ENCODE assay signal across 9 cellular contexts in genomic region chr1:47332779-47333577, GRCh38. TPM values are rescaled to one million over a fixed set of nuclear protein-coding genes. Genes with fewer than 3 reads are reported as not detected.
DNase-seq lines count a peak whose midpoint lies in the region; ATAC-seq, FAIRE-seq and TF ChIP-seq lines count a peak whose summit lies in the region.
"Had no signal": no experiment of that assay in that cellular context is flagged by ENCODE, and none has a peak within 500 bp of the region (broad histone marks: within the 10 kb centered on the region; RNA-seq: fewer than 3 reads in every experiment).

No MANE protein-coding gene starts in this region.

- H4K20me1 ChIP-seq in keratinocyte (ENCODE audit: control insufficient read depth, extremely low read depth, insufficient read depth, low read length) = no peaks in the 10 kb centered on the region

- H3K4me3 ChIP-seq in H7 (ENCODE audit: insufficient read depth, low read depth, low read length) (peak overlapping the region; percentile 97), ascending aorta (peak overlapping the region; percentile 93 to 100), keratinocyte (ENCODE audit: control insufficient read depth in 2 of 3, extremely low read depth in 1 of 3, insufficient read depth in 2 of 3, low read depth in 1 of 3, low read length in 3 of 3) (peak overlapping the region; percentile 79 to 92 (median 85))

- FAIRE-seq in keratinocyte (lab: Jason Lieb, UNC) = peak; percentile 79

- H3K27ac ChIP-seq in ascending aorta = peak overlapping the region; percentile 99 to 100
- H3K27ac ChIP-seq in keratinocyte (ENCODE audit: control insufficient read depth, insufficient read depth, low read length) = peak overlapping the region; percentile 71
- peak overlapping the region; percentile 95 for H3K27ac ChIP-seq in substantia nigra (ENCODE audit: low read depth, low read length, poor library complexity, severe bottlenecking)

- H3K79me2 ChIP-seq in keratinocyte (ENCODE audit: control insufficient read depth, insufficient read depth, low read length) = peaks cover 34% of the 10 kb centered on the region

- H3K9me1 ChIP-seq in keratinocyte (ENCODE audit: control insufficient read depth, extremely low read depth, insufficient read depth, low read length) = peaks cover 2% of the 10 kb centered on the region

- ATAC-seq in stimulated activated memory B cell treated with anti-CD40 and anti-IgM and Interleukin-4, amounts not matched to agents 10 μg/mL and 1 μg/mL and 100 μg/mL, for 72 hours = no peak

- no peak overlapping the region for H3K4me3 Mint-ChIP-seq in stimulated activated memory B cell treated with anti-CD40 and anti-IgM and Interleukin-4, amounts not matched to agents 10 μg/mL and 1 μg/mL and 100 μg/mL, for 72 hours

- H3K4me1 ChIP-seq in ascending aorta (peaks cover 14 to 19% of the 10 kb centered on the region in 2 donors), keratinocyte (ENCODE audit: control insufficient read depth, extremely low read depth, insufficient read depth, low read length) (peaks cover 12% of the 10 kb centered on the region)

- dilution Hi-C loops in keratinocyte (cut with MboI; ENCODE audit: extremely low pct_ligation_motif_present, low sequenced_read_pairs) = no loop called here

- H3K36me3 Mint-ChIP-seq in stimulated activated memory B cell treated with anti-CD40 and anti-IgM and Interleukin-4, amounts not matched to agents 10 μg/mL and 1 μg/mL and 100 μg/mL, for 72 hours = no peaks in the 10 kb centered on the region

- no peak for DNase-seq in H7
- no peak for DNase-seq in ascending aorta (ENCODE audit: low spot score in 2 of 2)
- no peak for DNase-seq in keratinocyte (ENCODE audit: low read depth, low spot score)
- peak in 2 of 49 donors; percentile 3 for DNase-seq in substantia nigra (lab: John Stamatoyannopoulos, UW)
- no peak for DNase-seq in globus pallidus (ENCODE audit: low spot score)
- no peak for DNase-seq in stimulated activated CD4-positive, alpha-beta T cell treated with anti-CD3 and anti-CD28 coated beads, Interleukin-12 subunit alpha, Interleukin-12 subunit beta, amount 100 ng/mL, for 4 hours
- DNase-seq in cortex of kidney (lab: John Stamatoyannopoulos, UW) = no peak

- H3K27me3 Mint-ChIP-seq in stimulated activated memory B cell treated with anti-CD40 and anti-IgM and Interleukin-4, amounts not matched to agents 10 μg/mL and 1 μg/mL and 100 μg/mL, for 72 hours = no peaks in the 10 kb centered on the region
- H3K27me3 Mint-ChIP-seq: central memory CD8-positive, alpha-beta T cell had no signal

- peak overlapping the region; percentile 87 for H3K9ac ChIP-seq in keratinocyte (ENCODE audit: control insufficient read depth, extremely low read depth, insufficient read depth, low read length)

- H3K36me3 ChIP-seq in H7 (replicated peaks; ENCODE audit: control insufficient read depth, insufficient read depth, low read length) = no peaks in the 10 kb centered on the region
- H3K36me3 ChIP-seq in ascending aorta = no peaks in the 10 kb centered on the region
- peaks cover 0 to 3% of the 10 kb centered on the region in 2 experiments for H3K36me3 ChIP-seq in keratinocyte (ENCODE audit: control insufficient read depth in 2 of 2, extremely low read depth in 1 of 2, insufficient read depth in 2 of 2, low read length in 2 of 2)

- TF ChIP-seq CTCF in ascending aorta (IDR thresholded peaks at IDR 0.05) = no peak
- no peak for TF ChIP-seq CTCF in keratinocyte (optimal IDR thresholded peaks at IDR 0.05 in 1 of 3, IDR thresholded peaks at IDR 0.05 in 1 of 3, conservative IDR thresholded peaks at IDR 0.05 in 1 of 3; ENCODE audit: extremely low read depth in 1 of 3, insufficient read depth in 2 of 3, low read length in 3 of 3)

- H2AFZ ChIP-seq in keratinocyte (ENCODE audit: control insufficient read depth, low read length) = peak overlapping the region; percentile 57

- peaks cover 17% of the 10 kb centered on the region for H3K4me1 Mint-ChIP-seq in stimulated activated memory B cell treated with anti-CD40 and anti-IgM and Interleukin-4, amounts not matched to agents 10 μg/mL and 1 μg/mL and 100 μg/mL, for 72 hours

- H3K27ac Mint-ChIP-seq in stimulated activated memory B cell treated with anti-CD40 and anti-IgM and Interleukin-4, amounts not matched to agents 10 μg/mL and 1 μg/mL and 100 μg/mL, for 72 hours = no peak overlapping the region

- H3K9me3 ChIP-seq in ascending aorta (no peaks in the 10 kb centered on the region), keratinocyte (ENCODE audit: control insufficient read depth, low read depth, low read length) (no peaks in the 10 kb centered on the region)

- no peaks in the 10 kb centered on the region for H3K9me3 Mint-ChIP-seq in stimulated activated memory B cell treated with anti-CD40 and anti-IgM and Interleukin-4, amounts not matched to agents 10 μg/mL and 1 μg/mL and 100 μg/mL, for 72 hours
- H3K9me3 Mint-ChIP-seq: central memory CD8-positive, alpha-beta T cell had no signal

- peak overlapping the region; percentile 59 for H3K4me2 ChIP-seq in keratinocyte (ENCODE audit: control insufficient read depth, extremely low read depth, insufficient read depth, low read depth, low read length)

- intact Hi-C loops in ascending aorta (cut with DNase I) = loop anchor here (5.0 to 10.0 kb wide), 4 partner anchors 104 to 718 kb away; partner anchors contain the start of genes CYP4X1, FOXD2, MOB3C and PDZK1IP1

- no peaks in the 10 kb centered on the region for H3K27me3 ChIP-seq in H7 (ENCODE audit: control insufficient read depth, insufficient read depth, low read length)
- H3K27me3 ChIP-seq in ascending aorta = no peaks in the 10 kb centered on the region
- no peaks in the 10 kb centered on the region for H3K27me3 ChIP-seq in keratinocyte (ENCODE audit: control insufficient read depth, extremely low read depth, insufficient read depth, low read length)

RNA-seq across cellular contexts. Expression of gene CMPK1, which starts 0.6 kb away (rescaled TPM):
- total RNA-seq in H7 (2014; rRNA removed; shearing (Covaris generic)) = 65.3 and 72.1 TPM in 2 replicates
- total RNA-seq in ascending aorta = 52.5 TPM
- 35.5 to 63.8 TPM (median 37.0 TPM) in 3 replicates for polyA plus RNA-seq in keratinocyte
- 69.2 TPM for polyA plus RNA-seq in keratinocyte (2011; ENCODE audit: low read depth)
- 40.0 and 64.3 TPM in 2 replicates for polyA plus RNA-seq in keratinocyte (2011; cell fraction: cytosol; rRNA removed)
- 12.9 and 24.5 TPM in 2 replicates for polyA plus RNA-seq in keratinocyte (2011; cell fraction: nucleus; rRNA removed)
- polyA plus RNA-seq in keratinocyte (2012; ENCODE audit: low replicate concordance) = 68.7 and 89.0 TPM in 2 replicates
- polyA minus RNA-seq in keratinocyte = 4.7 to 25.8 TPM (median 10.5 TPM) in 3 replicates
- 79.2 TPM for polyA minus RNA-seq in keratinocyte (2011; cell fraction: cytosol; rRNA and poly(A)+ RNA removed)
- polyA minus RNA-seq in keratinocyte (2011; cell fraction: nucleus; rRNA and poly(A)+ RNA removed) = 8.4 and 15.7 TPM in 2 replicates

RNA-seq across cellular contexts. Expression of gene STIL, which starts 19.0 kb away (rescaled TPM):
- total RNA-seq in H7 (2014; rRNA removed; shearing (Covaris generic)) = 55.5 and 61.9 TPM in 2 replicates
- 0.11 TPM for total RNA-seq in ascending aorta
- polyA plus RNA-seq in keratinocyte = 3.8 to 10.5 TPM (median 9.4 TPM) in 3 replicates
- polyA plus RNA-seq in keratinocyte (2011; ENCODE audit: low read depth) = 0.42 TPM
- polyA plus RNA-seq in keratinocyte (2011; cell fraction: cytosol; rRNA removed) = 2.2 and 4.6 TPM in 2 replicates
- polyA plus RNA-seq in keratinocyte (2011; cell fraction: nucleus; rRNA removed) = 5.5 and 6.1 TPM in 2 replicates
- polyA plus RNA-seq in keratinocyte (2012; ENCODE audit: low replicate concordance) = 0.52 and 5.6 TPM in 2 replicates
- polyA minus RNA-seq in keratinocyte = 4.4 to 36.4 TPM (median 7.5 TPM) in 3 replicates
- polyA minus RNA-seq in keratinocyte (2011; cell fraction: cytosol; rRNA and poly(A)+ RNA removed) = 6.3 TPM
- polyA minus RNA-seq in keratinocyte (2011; cell fraction: nucleus; rRNA and poly(A)+ RNA removed) = 4.1 and 8.1 TPM in 2 replicates

Comparison
In these comparisons a context has a peak if more than half of its experiments do, and no peak if none do; other contexts are left out.
1. RNA of gene STIL, which starts 19.0 kb away (total RNA-seq): 55.5 to 61.9 TPM in H7; 0.11 TPM in ascending aorta (single experiment); every median in the first group is over 10 times any median in the second.
2. Peak in every context shown above with its lines, with median percentiles within 50 percentile points of each other: H3K4me3 ChIP-seq and H3K27ac ChIP-seq.